8 cellular contexts compared by ENCODE assay signal in the genomic region with DNA sequence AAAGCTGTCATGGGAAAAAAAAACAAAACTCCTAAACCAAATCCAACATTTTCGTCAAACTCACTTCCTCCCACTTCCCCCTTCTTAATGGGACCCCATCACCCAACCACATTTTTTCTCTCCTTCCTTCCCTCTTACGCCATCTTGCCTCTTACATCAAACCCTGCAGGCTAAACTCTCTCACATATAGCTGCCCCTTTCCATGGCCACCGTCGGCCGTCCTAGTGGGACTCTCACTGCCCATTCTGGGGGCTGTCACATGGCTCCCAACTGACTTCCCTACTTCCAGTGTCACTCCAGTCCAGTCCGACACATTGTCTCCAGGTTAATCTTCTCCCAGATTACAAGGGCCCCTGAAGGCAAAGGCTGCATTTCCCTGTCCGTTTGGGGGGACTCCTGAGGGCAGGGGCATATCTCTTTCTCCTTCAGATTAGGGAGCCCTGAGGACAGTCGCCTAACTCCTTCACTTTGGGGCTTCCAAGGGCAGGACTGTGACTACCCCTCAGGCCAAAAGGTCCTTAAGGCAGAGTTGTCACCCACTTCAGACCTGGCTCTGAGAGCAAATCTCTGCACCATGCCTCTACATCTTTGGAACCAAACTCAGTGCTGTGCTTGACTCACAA. TPM values are rescaled to one million over a fixed set of nuclear protein-coding genes. Genes with fewer than 3 reads are reported as not detected.
DNase-seq lines count a peak whose midpoint lies in the region; ATAC-seq and TF ChIP-seq lines count a peak whose summit lies in the region.

No MANE protein-coding gene starts in this region.

- H3K36me3 ChIP-seq in Loucy (ENCODE audit: insufficient read depth, low read length) (no peaks in the 10 kb centered on the region), mammary epithelial cell (ENCODE audit: insufficient read depth, low read length) (no peaks in the 10 kb centered on the region)

- no peaks in the 10 kb centered on the region for H3K9me2 ChIP-seq in Loucy (replicated peaks; ENCODE audit: low read depth, low read length)

- ATAC-seq in GM21423 (IDR thresholded peaks at IDR 0.05; ENCODE audit: unreplicated experiment): peak; percentile 5
- no peak for ATAC-seq in natural killer cell treated with Interleukin-12 subunit alpha and Interleukin-12 subunit beta and Interleukin-15 and Interleukin-18, amount 100 ng/mL, for 72 hours

- H3K36me3 Mint-ChIP-seq in natural killer cell treated with Interleukin-12 subunit alpha and Interleukin-12 subunit beta and Interleukin-15 and Interleukin-18, amount 100 ng/mL, for 72 hours: no peaks in the 10 kb centered on the region

- H3K9me3 Mint-ChIP-seq in natural killer cell treated with Interleukin-12 subunit alpha and Interleukin-12 subunit beta and Interleukin-15 and Interleukin-18, amount 100 ng/mL, for 72 hours: no peaks in the 10 kb centered on the region

- no TSS peak for BruUV-seq in mammary epithelial cell (replicated peaks; lab: Mats Ljungman, UMichigan)

- dilution Hi-C loops in mammary epithelial cell (cut with HindIII; ENCODE audit: low sequenced_read_pairs): no loop called here

- H2AFZ ChIP-seq in Loucy (ENCODE audit: low read length) (peak overlapping the region; percentile 89), mammary epithelial cell (ENCODE audit: low read depth, low read length) (peak overlapping the region; percentile 99)

- no peak for DNase-seq in mammary epithelial cell
- no peak for DNase-seq in natural killer cell treated with Interleukin-12 subunit alpha and Interleukin-12 subunit beta and Interleukin-15 and Interleukin-18, amount 100 ng/mL, for 72 hours (ENCODE audit: low spot score)
- DNase-seq in LoVo (ENCODE audit: low spot score): no peak
- DNase-seq in NCI-H1694 (lab: John Stamatoyannopoulos, UW): no peak
- DNase-seq in SW 1271 (lab: John Stamatoyannopoulos, UW): no peak
- no peak for DNase-seq in EL

- H3K4me3 Mint-ChIP-seq in natural killer cell treated with Interleukin-12 subunit alpha and Interleukin-12 subunit beta and Interleukin-15 and Interleukin-18, amount 100 ng/mL, for 72 hours: peak overlapping the region; percentile 96

- no peaks in the 10 kb centered on the region for H3F3A ChIP-seq in Loucy (ENCODE audit: low read depth)

- WGBS in mammary epithelial cell (ENCODE audit: low coverage, missing lambda C conversion rate): 5% methylated on average over 8 of the region's 8 CpGs

- peaks cover 12 to 17% of the 10 kb centered on the region in 2 donors for H3K4me1 Mint-ChIP-seq in natural killer cell treated with Interleukin-12 subunit alpha and Interleukin-12 subunit beta and Interleukin-15 and Interleukin-18, amount 100 ng/mL, for 72 hours (ENCODE audit: low read depth in 2 of 2)

- H3K9me3 ChIP-seq in Loucy (ENCODE audit: insufficient read depth, low read depth, low read length) (no peaks in the 10 kb centered on the region), mammary epithelial cell (replicated peaks; ENCODE audit: insufficient read depth, low read length) (no peaks in the 10 kb centered on the region)

- H3K27me3 ChIP-seq in Loucy (ENCODE audit: insufficient read depth, low read length, poor library complexity, severe bottlenecking) (no peaks in the 10 kb centered on the region), mammary epithelial cell (ENCODE audit: insufficient read depth, low read length) (no peaks in the 10 kb centered on the region)

- TF ChIP-seq CTCF in Loucy (conservative IDR thresholded peaks at IDR 0.05; ENCODE audit: low read length) (no peak), mammary epithelial cell (conservative IDR thresholded peaks at IDR 0.05 in 1 of 2, IDR thresholded peaks at IDR 0.05 in 1 of 2; ENCODE audit: extremely low read depth in 1 of 2, insufficient read depth in 1 of 2, low read depth in 1 of 2, low read length in 2 of 2) (no peak)

- H4K20me1 ChIP-seq in Loucy (ENCODE audit: insufficient read depth, low read length, poor library complexity, severe bottlenecking) (no peaks in the 10 kb centered on the region), mammary epithelial cell (ENCODE audit: insufficient read depth, low read length) (no peaks in the 10 kb centered on the region)

- CTCF ChIA-PET in mammary epithelial cell (lab: Charles Lee; ENCODE audit: low non-redundant PET): no interaction called here

- H3K27me3 Mint-ChIP-seq in natural killer cell treated with Interleukin-12 subunit alpha and Interleukin-12 subunit beta and Interleukin-15 and Interleukin-18, amount 100 ng/mL, for 72 hours: no peaks in the 10 kb centered on the region

- H3K79me2 ChIP-seq in Loucy (ENCODE audit: insufficient read depth, low read length) (peaks cover 5% of the 10 kb centered on the region; the same call in 1 of the 2 replicates), mammary epithelial cell (ENCODE audit: insufficient read depth, low read length) (peaks cover 6% of the 10 kb centered on the region)

- peak overlapping the region; percentile 74 to 97 for H3K27ac Mint-ChIP-seq in natural killer cell treated with Interleukin-12 subunit alpha and Interleukin-12 subunit beta and Interleukin-15 and Interleukin-18, amount 100 ng/mL, for 72 hours

- H3K4me2 ChIP-seq in Loucy (ENCODE audit: low read depth, low read length, poor library complexity, severe bottlenecking): peak overlapping the region; percentile 98
- H3K4me2 ChIP-seq in mammary epithelial cell (ENCODE audit: insufficient read depth, low read depth, low read length): peak overlapping the region; percentile 92

- in situ Hi-C loops in mammary epithelial cell (cut with MboI; ENCODE audit: low sequenced_read_pairs in 2 of 2): no loop called here

- H3K27ac ChIP-seq in mammary epithelial cell (ENCODE audit: insufficient read depth, low read depth, low read length): peak overlapping the region; percentile 93

- H3K9ac ChIP-seq in Loucy (ENCODE audit: low read depth, low read length, poor library complexity, severe bottlenecking): peak overlapping the region; percentile 72
- peak overlapping the region; percentile 93 for H3K9ac ChIP-seq in mammary epithelial cell (ENCODE audit: insufficient read depth, low read length)

- intact Hi-C loops in mammary epithelial cell (cut with micrococcal nuclease): loop anchor here (1.0 kb wide), 1 partner anchor 30 kb away; no protein-coding TSS in a partner anchor

- H3K4me1 ChIP-seq in Loucy (ENCODE audit: insufficient read depth, low read length, poor library complexity, severe bottlenecking) (peaks cover 19% of the 10 kb centered on the region), mammary epithelial cell (ENCODE audit: insufficient read depth, low read length) (peaks cover 22% of the 10 kb centered on the region)

- H3K4me3 ChIP-seq in Loucy (ENCODE audit: low read length, poor library complexity, severe bottlenecking) (peak overlapping the region; percentile 98), mammary epithelial cell (replicated peaks in 1 of 3; ENCODE audit: insufficient read depth in 1 of 3, low read depth in 2 of 3, low read length in 3 of 3) (peak overlapping the region; percentile 81 to 91 (median 86))

RNA-seq across cellular contexts. Expression of a gene that starts 0.7 kb away (rescaled TPM):
- total RNA-seq in mammary epithelial cell: 10 to 100 TPM in 1 of 2 donors, 1 to 10 TPM in 1; 6.2 to 12.9 TPM
- polyA plus RNA-seq in mammary epithelial cell: 8.5 TPM
- 4.5 TPM for polyA minus RNA-seq in mammary epithelial cell
- 10 to 100 TPM in 1 of 2 donors, 1 to 10 TPM in 1; 9.9 to 24.8 TPM for total RNA-seq in natural killer cell treated with Interleukin-12 subunit alpha and Interleukin-12 subunit beta and Interleukin-15 and Interleukin-18, amount 100 ng/mL, for 72 hours

RNA-seq across cellular contexts. Expression of a gene that starts 12.0 kb away (rescaled TPM):
- not detected for total RNA-seq in mammary epithelial cell
- 0.27 TPM for polyA plus RNA-seq in mammary epithelial cell
- not detected for polyA minus RNA-seq in mammary epithelial cell
- total RNA-seq in natural killer cell treated with Interleukin-12 subunit alpha and Interleukin-12 subunit beta and Interleukin-15 and Interleukin-18, amount 100 ng/mL, for 72 hours: 10 to 100 TPM in 1 of 2 donors, 1 to 10 TPM in 1; 8.1 to 17.2 TPM

RNA-seq across cellular contexts. Expression of a gene that starts 25.9 kb away (rescaled TPM):
- 100 to 1,000 TPM in 1 of 2 donors, 10 to 100 TPM in 1; 15.8 to 497 TPM for total RNA-seq in mammary epithelial cell
- 235 TPM for polyA plus RNA-seq in mammary epithelial cell
- polyA minus RNA-seq in mammary epithelial cell: 653 TPM
- total RNA-seq in natural killer cell treated with Interleukin-12 subunit alpha and Interleukin-12 subunit beta and Interleukin-15 and Interleukin-18, amount 100 ng/mL, for 72 hours: 100 to 1,000 TPM; 203 to 249 TPM

RNA-seq across cellular contexts. Expression of a gene that starts 48.2 kb away (rescaled TPM):
- 10 to 100 TPM in 1 of 2 donors, 1 to 10 TPM in 1; 2.2 to 11.0 TPM for total RNA-seq in mammary epithelial cell
- polyA plus RNA-seq in mammary epithelial cell: 4.5 TPM
- polyA minus RNA-seq in mammary epithelial cell: 26.9 TPM
- under 1 TPM in 1 of 2 donors, not detected in 1; 0.95 TPM for total RNA-seq in natural killer cell treated with Interleukin-12 subunit alpha and Interleukin-12 subunit beta and Interleukin-15 and Interleukin-18, amount 100 ng/mL, for 72 hours

Comparison
In these comparisons a context has a peak if more than half of its experiments do, and no peak if none do; other contexts are left out.
1. RNA of a gene that starts 12.0 kb away (total RNA-seq): 8.1 to 17.2 TPM in natural killer cell treated with Interleukin-12 subunit alpha and Interleukin-12 subunit beta and Interleukin-15 and Interleukin-18, amount 100 ng/mL, for 72 hours; not detected in mammary epithelial cell; every median in the first group is over 4 times any median in the second.